Comparison of ENCODE assay signal across 22 cellular contexts in the genomic region with DNA sequence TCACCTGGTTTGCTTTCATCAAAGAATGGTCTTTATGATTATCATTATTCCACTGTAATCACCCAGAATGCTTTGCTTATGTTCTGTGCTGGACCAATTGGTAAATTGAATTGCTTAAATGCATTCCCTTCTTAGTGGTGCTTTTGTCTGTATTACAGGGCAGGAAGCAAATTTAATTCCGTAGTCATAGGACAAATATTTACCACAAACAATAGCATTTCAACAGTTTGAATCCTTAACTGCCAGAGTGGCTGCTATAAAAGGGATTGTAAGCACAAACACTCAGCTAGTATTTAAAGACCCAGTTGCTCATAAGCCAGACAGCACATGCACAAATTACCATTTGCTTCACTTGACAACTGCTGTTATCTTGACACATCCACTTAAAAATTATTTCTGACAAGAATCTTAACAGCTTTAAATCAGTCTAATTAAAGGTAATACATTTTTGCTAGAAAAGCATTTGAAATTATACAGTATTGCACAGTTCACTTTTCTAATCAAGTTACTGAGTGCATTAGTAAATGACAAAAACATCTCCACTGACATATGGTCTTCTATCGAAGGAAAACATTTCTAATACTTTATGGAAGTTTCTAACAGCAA.
A peak's percentile ranks its signal among the peaks of the same experiment; 100 is the strongest.
DNase-seq lines count a peak whose midpoint lies in the region; ATAC-seq, FAIRE-seq and TF ChIP-seq lines count a peak whose summit lies in the region.
"Had no signal": no experiment of that assay in that cellular context is flagged by ENCODE, and none has a peak within 500 bp of the region (broad histone marks: within the 10 kb centered on the region; RNA-seq: fewer than 3 reads in every experiment).

No MANE protein-coding gene starts in this region.

- no peaks in the 10 kb centered on the region for H3K79me2 ChIP-seq in HepG2 (ENCODE audit: insufficient read depth, low read length)

- in situ Hi-C loops in HepG2 (cut with HindIII; ENCODE audit: extremely low pct_ligation_motif_present, low pct_unique_long_range_greater_than_20kb): no loop called here

- H3K4me1 ChIP-seq in HepG2 (ENCODE audit: insufficient read depth, low read length): no peaks in the 10 kb centered on the region
- H3K4me1 ChIP-seq: gastrocnemius medialis had no signal

- no peak for TF ChIP-seq POLR2A in HepG2 (IDR thresholded peaks at IDR 0.05; ENCODE audit: insufficient read depth in 1 of 2, low read depth in 2 of 2, low read length in 2 of 2)

- no peak for TF ChIP-seq CTCF in HepG2 (CRISPR knock-in tag; IDR thresholded peaks at IDR 0.05)

- no peak overlapping the region for H3K4me2 ChIP-seq in HepG2 (ENCODE audit: low read depth, low read length)
- H3K4me2 ChIP-seq: GM23338 had no signal

- FAIRE-seq in endometrium (lab: Jason Lieb, UNC): peak; percentile 57
- FAIRE-seq in HepG2 (lab: Jason Lieb, UNC): no peak
- FAIRE-seq: A204.1 had no signal

- ATAC-seq in HepG2 (no peak), GM18907 (IDR thresholded peaks at IDR 0.05; ENCODE audit: unreplicated experiment) (no peak)
- ATAC-seq: activated naive CD8-positive, alpha-beta T cell treated with anti-CD3 and anti-CD28 coated beads, Interleukin-2, amount 50 U/mL, for 24 hours; gastrocnemius medialis; mucosa of descending colon; Panc1; stimulated activated naive B cell treated with anti-CD40 and anti-IgM and Interleukin-4, amounts not matched to agents 10 μg/mL and 1 μg/mL and 100 μg/mL, for 72 hours had no signal

- no peaks in the 10 kb centered on the region for H3K27me3 ChIP-seq in HepG2 (ENCODE audit: control insufficient read depth in 1 of 2, insufficient read depth in 2 of 2, low read length in 2 of 2)
- H3K27me3 ChIP-seq: gastrocnemius medialis, right atrium auricular region, tibial nerve had no signal

- H3K9me3 ChIP-seq in HepG2 (ENCODE audit: low read length): no peaks in the 10 kb centered on the region
- H3K9me3 ChIP-seq: gastrocnemius medialis, mucosa of descending colon, right atrium auricular region, tibial nerve had no signal

- H3K27ac ChIP-seq in HepG2 (ENCODE audit: extremely low read length, insufficient read depth, low read length): no peak overlapping the region

- TF ChIP-seq EP300 in HepG2 (IDR thresholded peaks at IDR 0.05; ENCODE audit: low read depth in 2 of 2, low read length in 2 of 2) (no peak), HepG2 (CRISPR knock-in tag; IDR thresholded peaks at IDR 0.05; ENCODE audit: borderline replicate concordance) (no peak)

- WGBS in HepG2 (ENCODE audit: low lambda C conversion rate): 0% methylated on average over 2 of the region's 2 CpGs

- peak; percentile 5 for DNase-seq in NCI-H1694 treated with DMSO at 0.1 percent for 48 hours (lab: John Stamatoyannopoulos, UW)
- no peak for DNase-seq in NCI-H1694 (lab: John Stamatoyannopoulos, UW)
- DNase-seq in NCI-H1930 (lab: John Stamatoyannopoulos, UW): peak; percentile 48 to 63
- DNase-seq in renal cortical epithelial cell (ENCODE audit: low read depth): peak; percentile 16
- DNase-seq in HepG2 (ENCODE audit: low spot score): no peak
- no peak for DNase-seq in activated naive CD4-positive, alpha-beta T cell (lab: John Stamatoyannopoulos, UW)
- DNase-seq: activated CD4-positive, alpha-beta T cell treated with anti-CD3 and anti-CD28 coated beads for 1 hour; activated naive CD8-positive, alpha-beta T cell treated with anti-CD3 and anti-CD28 coated beads, Interleukin-2, amount 50 U/mL, for 24 hours; CD4-positive, CD25-positive, alpha-beta regulatory T cell; cerebellar nuclear complex; DND-41; gastrocnemius medialis; mucosa of descending colon; NCI-H2029 treated with DMSO at 0.1 percent for 48 hours; stimulated activated naive B cell treated with anti-CD40 and anti-IgM and Interleukin-4, amounts not matched to agents 10 μg/mL and 1 μg/mL and 100 μg/mL, for 72 hours had no signal

- H3K9ac ChIP-seq in HepG2 (ENCODE audit: insufficient read depth, low read depth, low read length): no peak overlapping the region

- CTCF ChIA-PET in HepG2 (lab: Yijun Ruan, JAX; ENCODE audit: low intra/inter-chr PET ratio, low total read pairs): no interaction called here

- POLR2A ChIA-PET in HepG2 (lab: Yijun Ruan, JAX): no interaction called here

- H2AFZ ChIP-seq in HepG2 (ENCODE audit: low read length): no peak overlapping the region
- H2AFZ ChIP-seq: GM23338 had no signal

- TF ChIP-seq RAD21 in HepG2 (CRISPR knock-in tag; IDR thresholded peaks at IDR 0.05): no peak

- intact Hi-C loops in HepG2 (cut with micrococcal nuclease; ENCODE audit: unreplicated experiment): no loop called here

- no peaks in the 10 kb centered on the region for H3K36me3 ChIP-seq in HepG2 (replicated peaks in 1 of 2; ENCODE audit: control insufficient read depth in 1 of 2, insufficient read depth in 2 of 2, low read length in 2 of 2)
- H3K36me3 ChIP-seq: gastrocnemius medialis, right atrium auricular region, tibial nerve had no signal

- H3K4me3 ChIP-seq in HepG2 (replicated peaks in 1 of 3; ENCODE audit: insufficient read depth in 1 of 3, low read depth in 2 of 3, low read length in 3 of 3): no peak overlapping the region
- H3K4me3 ChIP-seq: gastrocnemius medialis, GM23338, mucosa of descending colon, right atrium auricular region, tibial nerve had no signal

- no TSS peak for BruUV-seq in HepG2 (replicated peaks; lab: Mats Ljungman, UMichigan)

- H4K20me1 ChIP-seq in HepG2 (ENCODE audit: insufficient read depth, low read length): no peaks in the 10 kb centered on the region

TF ChIP-seq in HepG2, 621 proteins besides CTCF, POLR2A, EP300 and RAD21:
- TF ChIP-seq NFIB (CRISPR knock-in tag; IDR thresholded peaks at IDR 0.05; ENCODE audit: borderline replicate concordance) (no peak), ZNF816 (CRISPR knock-in tag; IDR thresholded peaks at IDR 0.05; ENCODE audit: borderline replicate concordance) (no peak), CENPT (CRISPR knock-in tag; IDR thresholded peaks at IDR 0.05; ENCODE audit: low read depth) (no peak), ZNF776 (CRISPR knock-in tag; IDR thresholded peaks at IDR 0.05) (no peak), NR2F6 (IDR thresholded peaks at IDR 0.05) (no peak), NR2F6 (CRISPR knock-in tag; IDR thresholded peaks at IDR 0.05) (no peak), CCDC6 (CRISPR knock-in tag; IDR thresholded peaks at IDR 0.05) (no peak), ZNF557 (CRISPR knock-in tag; IDR thresholded peaks at IDR 0.05) (no peak), ZNF3 (CRISPR knock-in tag; IDR thresholded peaks at IDR 0.05) (no peak), ZNF720 (CRISPR knock-in tag; IDR thresholded peaks at IDR 0.05) (no peak), KLF13 (CRISPR knock-in tag; IDR thresholded peaks at IDR 0.05) (no peak)

Comparison
In these comparisons a context has a peak if more than half of its experiments do, and no peak if none do; other contexts are left out.
1. DNase-seq: peak in NCI-H1694 treated with DMSO at 0.1 percent for 48 hours (single experiment), NCI-H1930 (2 of 2) and renal cortical epithelial cell (single experiment); none in NCI-H1694 (single experiment), HepG2 (single experiment) and activated naive CD4-positive, alpha-beta T cell (0 of 4).